ENCODE assay signal across 8 cellular contexts in the genomic region with DNA sequence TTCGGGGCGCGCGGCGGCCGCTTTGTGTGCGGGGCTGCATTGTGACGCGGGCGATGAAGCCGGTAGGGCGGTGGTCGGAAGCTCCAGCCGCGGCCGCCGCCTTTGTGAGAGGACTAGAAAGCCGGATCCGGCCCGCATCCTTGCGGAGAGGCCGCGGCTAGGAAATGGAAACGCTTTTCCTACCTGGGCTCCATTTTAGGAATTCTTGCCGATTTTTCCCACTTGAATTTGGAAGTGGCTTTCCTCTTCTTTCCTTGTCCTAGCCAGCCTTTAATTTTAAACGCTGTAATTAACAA. TPM values are rescaled to one million over a fixed set of nuclear protein-coding genes. Genes with fewer than 3 reads are reported as not detected.
DNase-seq lines count a peak whose midpoint lies in the region; ATAC-seq and TF ChIP-seq lines count a peak whose summit lies in the region.

No MANE protein-coding gene starts in this region.

- no peaks in the 10 kb centered on the region for H3K9me3 ChIP-seq in ascending aorta
- H3K9me3 ChIP-seq in thymus (ENCODE audit: control insufficient read depth): no peaks in the 10 kb centered on the region

- DNase-seq in activated naive CD4-positive, alpha-beta T cell treated with Interleukin-2 at 50 U/mL for 16 hours: no peak
- DNase-seq in ascending aorta (ENCODE audit: low spot score in 2 of 2) (no peak), left kidney (ENCODE audit: low read depth, low spot score) (peak; percentile 57), HPDE6-E6E7 (ENCODE audit: extremely low spot score) (no peak)
- DNase-seq in activated CD4-positive, alpha-beta T cell treated with anti-CD3 and anti-CD28 coated beads, Interleukin-2, amount 50 U/mL, for 4 hours: no peak

- peaks cover 16% of the 10 kb centered on the region for H3K36me3 Mint-ChIP-seq in activated naive CD4-positive, alpha-beta T cell treated with anti-CD3 and anti-CD28 coated beads, Interleukin-2, amount 50 U/mL, for 24 hours

- H3K36me3 ChIP-seq in ascending aorta (no peaks in the 10 kb centered on the region), thymus (ENCODE audit: control insufficient read depth, insufficient read depth) (no peaks in the 10 kb centered on the region)

- 0% methylated on average over 26 of the region's 26 CpGs for WGBS in thymus

- H3K27ac ChIP-seq in ascending aorta: peak overlapping the region; percentile 86 to 94
- peak overlapping the region; percentile 97 for H3K27ac ChIP-seq in thymus (ENCODE audit: low read depth)

- no peaks in the 10 kb centered on the region for H3K27me3 ChIP-seq in ascending aorta
- no peaks in the 10 kb centered on the region for H3K27me3 ChIP-seq in thymus (ENCODE audit: control insufficient read depth, insufficient read depth)

- H3K4me3 ChIP-seq in ascending aorta: peak overlapping the region; percentile 70 to 78
- H3K4me3 ChIP-seq in thymus (ENCODE audit: low read length): peak overlapping the region; percentile 80

- H3K4me3 Mint-ChIP-seq in activated naive CD4-positive, alpha-beta T cell treated with anti-CD3 and anti-CD28 coated beads, Interleukin-2, amount 50 U/mL, for 24 hours: peak overlapping the region; percentile 98

- H3K4me1 ChIP-seq in ascending aorta: peaks cover 0 to 13% of the 10 kb centered on the region in 2 donors
- no peaks in the 10 kb centered on the region for H3K4me1 ChIP-seq in thymus (ENCODE audit: control insufficient read depth, insufficient read depth, low read length)

- no peaks in the 10 kb centered on the region for H3K9me3 Mint-ChIP-seq in activated naive CD4-positive, alpha-beta T cell treated with anti-CD3 and anti-CD28 coated beads, Interleukin-2, amount 50 U/mL, for 24 hours

- H3K27me3 Mint-ChIP-seq in activated naive CD4-positive, alpha-beta T cell treated with anti-CD3 and anti-CD28 coated beads, Interleukin-2, amount 50 U/mL, for 24 hours: no peaks in the 10 kb centered on the region

- intact Hi-C loops in ascending aorta (cut with DNase I): loop anchor here (5.0 to 10.0 kb wide), 4 partner anchors 102 to 419 kb away; no protein-coding TSS in a partner anchor

- H3K4me1 Mint-ChIP-seq in activated naive CD4-positive, alpha-beta T cell treated with anti-CD3 and anti-CD28 coated beads, Interleukin-2, amount 50 U/mL, for 24 hours: peaks cover 28% of the 10 kb centered on the region

- no peak for ATAC-seq in HG03280 (IDR thresholded peaks at IDR 0.05; ENCODE audit: unreplicated experiment)

- no peak for TF ChIP-seq CTCF in ascending aorta (IDR thresholded peaks at IDR 0.05)

- peak overlapping the region; percentile 98 for H3K27ac Mint-ChIP-seq in activated naive CD4-positive, alpha-beta T cell treated with anti-CD3 and anti-CD28 coated beads, Interleukin-2, amount 50 U/mL, for 24 hours

RNA-seq across cellular contexts. Expression of a gene that starts 0.7 kb away (rescaled TPM):
- 2,397 TPM for total RNA-seq in ascending aorta
- 12,473 TPM for polyA plus RNA-seq in thymus
